In genomic region chr19:55325172-55325571, GRCh38 we compare ENCODE assay signal across 17 cellular contexts. TPM values are rescaled to one million over a fixed set of nuclear protein-coding genes. Genes with fewer than 3 reads are reported as not detected.
DNase-seq lines count a peak whose midpoint lies in the region; ATAC-seq and TF ChIP-seq lines count a peak whose summit lies in the region.
"Had no signal": no experiment of that assay in that cellular context is flagged by ENCODE, and none has a peak within 500 bp of the region (broad histone marks: within the 10 kb centered on the region; RNA-seq: fewer than 3 reads in every experiment).

Gene TMEM150B, minus strand, starts transcription at chr19:55325341. Its CDS starts 4,305 bp downstream, at chr19:55321036.

- H3K4me1 ChIP-seq in thymus (ENCODE audit: control insufficient read depth, insufficient read depth, low read length): no peaks in the 10 kb centered on the region

- TF ChIP-seq CTCF in MCF 10A (IDR thresholded peaks at IDR 0.05; ENCODE audit: unreplicated experiment): no peak

- POLR2A ChIA-PET in MCF 10A (lab: Yijun Ruan, JAX): interaction anchor here (0.9 to 1.5 kb wide), 4 partner anchors 11 to 59 kb away, joined by 3 to 4 read pairs (median 3); partner anchors contain the start of genes KMT5C and TMEM238

- H3K4me1 Mint-ChIP-seq in activated naive CD8-positive, alpha-beta T cell treated with anti-CD3 and anti-CD28 coated beads for 36 hours: no peaks in the 10 kb centered on the region
- H3K4me1 Mint-ChIP-seq in activated naive CD8-positive, alpha-beta T cell treated with anti-CD3 and anti-CD28 coated beads, Interleukin-2, amount 50 U/mL, for 24 hours: no peaks in the 10 kb centered on the region
- peaks cover 10% of the 10 kb centered on the region for H3K4me1 Mint-ChIP-seq in T-helper 2 cell treated with Interferon-gamma antibody and Interleukin-4, amounts not matched to agents 5 μg/mL and 100 μg/mL, for 36 hours (ENCODE audit: low read depth)
- peaks cover 4% of the 10 kb centered on the region for H3K4me1 Mint-ChIP-seq in activated T-helper 2 cell treated with anti-CD3 and anti-CD28 coated beads, Interferon-gamma antibody, Interleukin-2, Interleukin-4, amounts not matched to agents 10 μg/mL and 5 μg/mL and 100 μg/mL, durations not matched to agents 14 hours and 24 hours and 36 hours (ENCODE audit: low read depth)
- H3K4me1 Mint-ChIP-seq in MCF 10A (ENCODE audit: insufficient read depth, unreplicated experiment): peaks cover 12% of the 10 kb centered on the region

- no peaks in the 10 kb centered on the region for H3K9me3 ChIP-seq in thymus (ENCODE audit: control insufficient read depth)

- H3K4me3 Mint-ChIP-seq in activated naive CD8-positive, alpha-beta T cell treated with anti-CD3 and anti-CD28 coated beads for 36 hours: peak within 1 kb of the TSS; percentile 10
- no peak within 1 kb of the TSS for H3K4me3 Mint-ChIP-seq in activated naive CD8-positive, alpha-beta T cell treated with anti-CD3 and anti-CD28 coated beads, Interleukin-2, amount 50 U/mL, for 24 hours
- peak within 1 kb of the TSS; percentile 3 for H3K4me3 Mint-ChIP-seq in T-helper 2 cell treated with Interferon-gamma antibody and Interleukin-4, amounts not matched to agents 5 μg/mL and 100 μg/mL, for 36 hours
- no peak within 1 kb of the TSS for H3K4me3 Mint-ChIP-seq in activated T-helper 2 cell treated with anti-CD3 and anti-CD28 coated beads, Interferon-gamma antibody, Interleukin-2, Interleukin-4, amounts not matched to agents 10 μg/mL and 5 μg/mL and 100 μg/mL, durations not matched to agents 14 hours and 24 hours and 36 hours (ENCODE audit: low read depth)
- H3K4me3 Mint-ChIP-seq in MCF 10A (ENCODE audit: unreplicated experiment): no peak within 1 kb of the TSS
- H3K4me3 Mint-ChIP-seq: activated T-cell treated with anti-CD3 and anti-CD28 coated beads, Interleukin-2, amount 50 U/mL, for 24 hours had no signal

- H3K27me3 ChIP-seq in thymus (ENCODE audit: control insufficient read depth, insufficient read depth): no peaks in the 10 kb centered on the region

- no peaks in the 10 kb centered on the region for H3K9me3 Mint-ChIP-seq in activated naive CD8-positive, alpha-beta T cell treated with anti-CD3 and anti-CD28 coated beads for 36 hours
- H3K9me3 Mint-ChIP-seq in activated naive CD8-positive, alpha-beta T cell treated with anti-CD3 and anti-CD28 coated beads, Interleukin-2, amount 50 U/mL, for 24 hours: no peaks in the 10 kb centered on the region
- H3K9me3 Mint-ChIP-seq in T-helper 2 cell treated with Interferon-gamma antibody and Interleukin-4, amounts not matched to agents 5 μg/mL and 100 μg/mL, for 36 hours: no peaks in the 10 kb centered on the region
- H3K9me3 Mint-ChIP-seq in activated T-helper 2 cell treated with anti-CD3 and anti-CD28 coated beads, Interferon-gamma antibody, Interleukin-2, Interleukin-4, amounts not matched to agents 10 μg/mL and 5 μg/mL and 100 μg/mL, durations not matched to agents 14 hours and 24 hours and 36 hours: no peaks in the 10 kb centered on the region
- no peaks in the 10 kb centered on the region for H3K9me3 Mint-ChIP-seq in MCF 10A (ENCODE audit: unreplicated experiment)
- H3K9me3 Mint-ChIP-seq: activated T-cell treated with anti-CD3 and anti-CD28 coated beads, Interleukin-2, amount 50 U/mL, for 24 hours had no signal

- intact Hi-C loops in activated T-helper 2 cell treated with anti-CD3 and anti-CD28 coated beads, Interferon-gamma antibody, Interleukin-2, Interleukin-4, amounts not matched to agents 10 μg/mL and 5 μg/mL and 100 μg/mL, durations not matched to agents 14 hours and 24 hours and 36 hours (cut with micrococcal nuclease): no loop called here
- intact Hi-C loops in MCF 10A (cut with micrococcal nuclease): no loop called here

- BruUV-seq in MCF 10A (replicated peaks; lab: Mats Ljungman, UMichigan): no TSS peak

- H3K27ac ChIP-seq in thymus (ENCODE audit: low read depth): peak within 1 kb of the TSS; percentile 5

- CTCF ChIA-PET in MCF 10A (lab: Yijun Ruan, JAX): interaction anchor here (0.7 to 1.6 kb wide), 2 partner anchors 15 to 23 kb away, joined by 4 to 11 read pairs; no protein-coding TSS in a partner anchor

- H3K27me3 Mint-ChIP-seq in activated naive CD8-positive, alpha-beta T cell treated with anti-CD3 and anti-CD28 coated beads for 36 hours: peaks cover 18% of the 10 kb centered on the region
- peaks cover 11% of the 10 kb centered on the region for H3K27me3 Mint-ChIP-seq in activated naive CD8-positive, alpha-beta T cell treated with anti-CD3 and anti-CD28 coated beads, Interleukin-2, amount 50 U/mL, for 24 hours
- H3K27me3 Mint-ChIP-seq in T-helper 2 cell treated with Interferon-gamma antibody and Interleukin-4, amounts not matched to agents 5 μg/mL and 100 μg/mL, for 36 hours (ENCODE audit: low read depth): peaks cover 7% of the 10 kb centered on the region
- peaks cover 7% of the 10 kb centered on the region for H3K27me3 Mint-ChIP-seq in activated T-helper 2 cell treated with anti-CD3 and anti-CD28 coated beads, Interferon-gamma antibody, Interleukin-2, Interleukin-4, amounts not matched to agents 10 μg/mL and 5 μg/mL and 100 μg/mL, durations not matched to agents 14 hours and 24 hours and 36 hours (ENCODE audit: low read depth)
- peaks cover 27% of the 10 kb centered on the region for H3K27me3 Mint-ChIP-seq in MCF 10A (ENCODE audit: insufficient read depth, unreplicated experiment)

- no peak within 1 kb of the TSS for H3K4me3 ChIP-seq in thymus (ENCODE audit: low read length)

- H3K36me3 Mint-ChIP-seq in activated naive CD8-positive, alpha-beta T cell treated with anti-CD3 and anti-CD28 coated beads for 36 hours: no peaks in the 10 kb centered on the region
- H3K36me3 Mint-ChIP-seq in activated naive CD8-positive, alpha-beta T cell treated with anti-CD3 and anti-CD28 coated beads, Interleukin-2, amount 50 U/mL, for 24 hours (ENCODE audit: low read depth): no peaks in the 10 kb centered on the region
- no peaks in the 10 kb centered on the region for H3K36me3 Mint-ChIP-seq in T-helper 2 cell treated with Interferon-gamma antibody and Interleukin-4, amounts not matched to agents 5 μg/mL and 100 μg/mL, for 36 hours (ENCODE audit: low read depth)
- no peaks in the 10 kb centered on the region for H3K36me3 Mint-ChIP-seq in activated T-helper 2 cell treated with anti-CD3 and anti-CD28 coated beads, Interferon-gamma antibody, Interleukin-2, Interleukin-4, amounts not matched to agents 10 μg/mL and 5 μg/mL and 100 μg/mL, durations not matched to agents 14 hours and 24 hours and 36 hours (ENCODE audit: low read depth)
- peaks cover 10% of the 10 kb centered on the region for H3K36me3 Mint-ChIP-seq in MCF 10A (ENCODE audit: insufficient read depth, unreplicated experiment)

- DNase-seq in activated naive CD8-positive, alpha-beta T cell treated with anti-CD3 and anti-CD28 coated beads for 36 hours: no peak
- no peak for DNase-seq in activated naive CD8-positive, alpha-beta T cell treated with anti-CD3 and anti-CD28 coated beads, Interleukin-2, amount 50 U/mL, for 24 hours
- no peak for DNase-seq in T-helper 2 cell treated with Interferon-gamma antibody and Interleukin-4, amounts not matched to agents 5 μg/mL and 100 μg/mL, for 36 hours (ENCODE audit: low spot score)
- peak; percentile 2 for DNase-seq in midbrain (lab: John Stamatoyannopoulos, UW)
- DNase-seq in activated T-helper 2 cell treated with anti-CD3 and anti-CD28 coated beads, Interferon-gamma antibody, Interleukin-2, Interleukin-4, amounts not matched to agents 10 μg/mL and 5 μg/mL and 100 μg/mL, durations not matched to agents 14 hours and 24 hours and 36 hours (ENCODE audit: low spot score): no peak
- DNase-seq in MCF 10A (ENCODE audit: unreplicated experiment): no peak
- no peak for DNase-seq in glomerular visceral epithelial cell (ENCODE audit: extremely low spot score)
- DNase-seq: activated CD4-positive, CD25-positive, alpha-beta regulatory T cell; activated T-cell treated with anti-CD3 and anti-CD28 coated beads, Interleukin-2, amount 50 U/mL, for 24 hours; amniotic stem cell; Calu3; Kasumi-1; NCI-H2107 had no signal

- no peaks in the 10 kb centered on the region for H3K36me3 ChIP-seq in thymus (ENCODE audit: control insufficient read depth, insufficient read depth)

- no peak within 1 kb of the TSS for H3K27ac Mint-ChIP-seq in activated naive CD8-positive, alpha-beta T cell treated with anti-CD3 and anti-CD28 coated beads for 36 hours
- no peak within 1 kb of the TSS for H3K27ac Mint-ChIP-seq in activated naive CD8-positive, alpha-beta T cell treated with anti-CD3 and anti-CD28 coated beads, Interleukin-2, amount 50 U/mL, for 24 hours
- H3K27ac Mint-ChIP-seq in T-helper 2 cell treated with Interferon-gamma antibody and Interleukin-4, amounts not matched to agents 5 μg/mL and 100 μg/mL, for 36 hours: no peak within 1 kb of the TSS
- no peak within 1 kb of the TSS for H3K27ac Mint-ChIP-seq in activated T-helper 2 cell treated with anti-CD3 and anti-CD28 coated beads, Interferon-gamma antibody, Interleukin-2, Interleukin-4, amounts not matched to agents 10 μg/mL and 5 μg/mL and 100 μg/mL, durations not matched to agents 14 hours and 24 hours and 36 hours
- no peak within 1 kb of the TSS for H3K27ac Mint-ChIP-seq in MCF 10A (ENCODE audit: low read depth, unreplicated experiment)
- H3K27ac Mint-ChIP-seq: activated T-cell treated with anti-CD3 and anti-CD28 coated beads, Interleukin-2, amount 50 U/mL, for 24 hours had no signal

- no peak for ATAC-seq in activated naive CD8-positive, alpha-beta T cell treated with anti-CD3 and anti-CD28 coated beads, Interleukin-2, amount 50 U/mL, for 24 hours
- ATAC-seq: SK-N-SH treated with all-trans-retinoic acid at 6 μM for 48 hours had no signal

- 55% methylated on average over 14 of the region's 14 CpGs for WGBS in thymus

RNA-seq across cellular contexts. Expression of gene TMEM150B, which starts in this region (rescaled TPM):
- total RNA-seq in activated naive CD8-positive, alpha-beta T cell treated with anti-CD3 and anti-CD28 coated beads for 36 hours: not detected
- polyA plus RNA-seq in thymus: 2.0 TPM
- 0.41 and 0.46 TPM in 2 replicates for total RNA-seq in activated T-helper 2 cell treated with anti-CD3 and anti-CD28 coated beads, Interferon-gamma antibody, Interleukin-2, Interleukin-4, amounts not matched to agents 10 μg/mL and 5 μg/mL and 100 μg/mL, durations not matched to agents 14 hours and 24 hours and 36 hours
- not detected in 2 replicates for total RNA-seq in MCF 10A (2022)
- total RNA-seq: Calu3, epithelial cell of proximal tubule, kidney epithelial cell had no signal

Comparison
In these comparisons a context has a peak if more than half of its experiments do, and no peak if none do; other contexts are left out.
1. H3K4me3 Mint-ChIP-seq: peak in activated naive CD8-positive, alpha-beta T cell treated with anti-CD3 and anti-CD28 coated beads for 36 hours (single experiment) and T-helper 2 cell treated with Interferon-gamma antibody and Interleukin-4, amounts not matched to agents 5 μg/mL and 100 μg/mL, for 36 hours (single experiment); none in activated naive CD8-positive, alpha-beta T cell treated with anti-CD3 and anti-CD28 coated beads, Interleukin-2, amount 50 U/mL, for 24 hours (single experiment), activated T-helper 2 cell treated with anti-CD3 and anti-CD28 coated beads, Interferon-gamma antibody, Interleukin-2, Interleukin-4, amounts not matched to agents 10 μg/mL and 5 μg/mL and 100 μg/mL, durations not matched to agents 14 hours and 24 hours and 36 hours (single experiment) and MCF 10A (single experiment).